In genomic region chr4:94545296-94545695, GRCh38 we compare ENCODE assay signal across 11 cellular contexts.
DNase-seq lines count a peak whose midpoint lies in the region; ATAC-seq lines count a peak whose summit lies in the region.
"Had no signal": no experiment of that assay in that cellular context is flagged by ENCODE, and none has a peak within 500 bp of the region (broad histone marks: within the 10 kb centered on the region; RNA-seq: fewer than 3 reads in every experiment).

No MANE protein-coding gene starts in this region.

- DNase-seq in COLO829 (ENCODE audit: low spot score), result peak; percentile 75
- peak; percentile 74 for DNase-seq in M059J (ENCODE audit: low read depth)
- peak; percentile 39 for DNase-seq in dedifferentiated amniotic fluid mesenchymal stem cell (ENCODE audit: extremely low spot score)
- peak; percentile 72 for DNase-seq in non-pigmented ciliary epithelial cell (ENCODE audit: low read depth)
- no peak for DNase-seq in activated naive CD4-positive, alpha-beta T cell treated with anti-CD3 and anti-CD28 coated beads, Interleukin-2, amount 50 U/mL, for 16 hours
- no peak for DNase-seq in globus pallidus (ENCODE audit: low spot score)
- DNase-seq: erythroblast, GF-D8, NCI-H446 had no signal

- ATAC-seq in GM18511 (IDR thresholded peaks at IDR 0.05; ENCODE audit: unreplicated experiment) (no peak), GM21390 (IDR thresholded peaks at IDR 0.05; ENCODE audit: unreplicated experiment) (no peak)

Comparison
In these comparisons a context has a peak if more than half of its experiments do, and no peak if none do; other contexts are left out.
1. DNase-seq: peak in COLO829 (single experiment), M059J (single experiment), dedifferentiated amniotic fluid mesenchymal stem cell (single experiment) and non-pigmented ciliary epithelial cell (single experiment); none in activated naive CD4-positive, alpha-beta T cell treated with anti-CD3 and anti-CD28 coated beads, Interleukin-2, amount 50 U/mL, for 16 hours (single experiment) and globus pallidus (single experiment).